Comparison of ENCODE assay signal across 19 cellular contexts in genomic region chr6:42510795-42511194, GRCh38. TPM values are rescaled to one million over a fixed set of nuclear protein-coding genes. Genes with fewer than 3 reads are reported as not detected.
DNase-seq lines count a peak whose midpoint lies in the region; ATAC-seq, FAIRE-seq and TF ChIP-seq lines count a peak whose summit lies in the region.
"Had no signal": no experiment of that assay in that cellular context is flagged by ENCODE, and none has a peak within 500 bp of the region (broad histone marks: within the 10 kb centered on the region; RNA-seq: fewer than 3 reads in every experiment).

No MANE protein-coding gene starts in this region.

- H3K9ac ChIP-seq in Loucy (ENCODE audit: low read depth, low read length, poor library complexity, severe bottlenecking): no peak overlapping the region
- no peak overlapping the region for H3K9ac ChIP-seq in keratinocyte (ENCODE audit: control insufficient read depth, extremely low read depth, insufficient read depth, low read length)
- H3K9ac ChIP-seq: KMS-11 had no signal

- H4K20me1 ChIP-seq in Loucy (ENCODE audit: insufficient read depth, low read length, poor library complexity, severe bottlenecking) (no peaks in the 10 kb centered on the region), keratinocyte (ENCODE audit: control insufficient read depth, extremely low read depth, insufficient read depth, low read length) (no peaks in the 10 kb centered on the region)

- TF ChIP-seq CTCF in GM12872 (IDR thresholded peaks at IDR 0.05; ENCODE audit: insufficient read depth, low read depth, low read length): 0 out of 3 replicates have a peak, but pooled peaks have one; percentile 17
- peak; percentile 24; the same call in 1 of the 2 replicates for TF ChIP-seq CTCF in Loucy (conservative IDR thresholded peaks at IDR 0.05; ENCODE audit: low read length)
- TF ChIP-seq CTCF in VCaP (conservative IDR thresholded peaks at IDR 0.05): 0 out of 2 replicates have a peak, but pooled peaks have one; percentile 12
- peak in 2 of 3 experiments; percentile 16 to 25 for TF ChIP-seq CTCF in keratinocyte (optimal IDR thresholded peaks at IDR 0.05 in 1 of 3, IDR thresholded peaks at IDR 0.05 in 1 of 3, conservative IDR thresholded peaks at IDR 0.05 in 1 of 3; ENCODE audit: extremely low read depth in 1 of 3, insufficient read depth in 2 of 3, low read length in 3 of 3)

- no peaks in the 10 kb centered on the region for H3F3A ChIP-seq in Loucy (ENCODE audit: low read depth)

- no peak overlapping the region for H2AFZ ChIP-seq in Loucy (ENCODE audit: low read length)
- no peak overlapping the region for H2AFZ ChIP-seq in keratinocyte (ENCODE audit: control insufficient read depth, low read length)

- H3K9me3 ChIP-seq in Loucy (ENCODE audit: insufficient read depth, low read depth, low read length): no peaks in the 10 kb centered on the region
- no peaks in the 10 kb centered on the region for H3K9me3 ChIP-seq in keratinocyte (ENCODE audit: control insufficient read depth, low read depth, low read length)
- H3K9me3 ChIP-seq: Caco-2, MG63 had no signal

- no peak overlapping the region for H3K4me3 ChIP-seq in Loucy (ENCODE audit: low read length, poor library complexity, severe bottlenecking)
- H3K4me3 ChIP-seq in keratinocyte (ENCODE audit: control insufficient read depth in 2 of 3, extremely low read depth in 1 of 3, insufficient read depth in 2 of 3, low read depth in 1 of 3, low read length in 3 of 3): no peak overlapping the region
- H3K4me3 ChIP-seq: MG63 had no signal

- H3K36me3 ChIP-seq in Loucy (ENCODE audit: insufficient read depth, low read length) (no peaks in the 10 kb centered on the region), keratinocyte (ENCODE audit: control insufficient read depth in 2 of 2, extremely low read depth in 1 of 2, insufficient read depth in 2 of 2, low read length in 2 of 2) (no peaks in the 10 kb centered on the region)
- H3K36me3 ChIP-seq: MG63 had no signal

- dilution Hi-C loops in keratinocyte (cut with MboI; ENCODE audit: extremely low pct_ligation_motif_present, low sequenced_read_pairs): no loop called here

- H3K27ac ChIP-seq in VCaP (no peak overlapping the region), keratinocyte (ENCODE audit: control insufficient read depth, insufficient read depth, low read length) (no peak overlapping the region)
- H3K27ac ChIP-seq: KMS-11 had no signal

- H3K9me2 ChIP-seq in Loucy (replicated peaks; ENCODE audit: low read depth, low read length): no peaks in the 10 kb centered on the region

- FAIRE-seq in keratinocyte (lab: Jason Lieb, UNC): no peak
- FAIRE-seq: GM12892, H54 had no signal

- H3K4me1 ChIP-seq in Loucy (ENCODE audit: insufficient read depth, low read length, poor library complexity, severe bottlenecking) (no peaks in the 10 kb centered on the region), keratinocyte (ENCODE audit: control insufficient read depth, extremely low read depth, insufficient read depth, low read length) (no peaks in the 10 kb centered on the region)
- H3K4me1 ChIP-seq: Caco-2 had no signal

- H3K27me3 ChIP-seq in Loucy (ENCODE audit: insufficient read depth, low read length, poor library complexity, severe bottlenecking) (no peaks in the 10 kb centered on the region), keratinocyte (ENCODE audit: control insufficient read depth, extremely low read depth, insufficient read depth, low read length) (no peaks in the 10 kb centered on the region)
- H3K27me3 ChIP-seq: MG63 had no signal

- H3K9me1 ChIP-seq in keratinocyte (ENCODE audit: control insufficient read depth, extremely low read depth, insufficient read depth, low read length): no peaks in the 10 kb centered on the region

- H3K79me2 ChIP-seq in Loucy (ENCODE audit: insufficient read depth, low read length): no peaks in the 10 kb centered on the region
- H3K79me2 ChIP-seq in keratinocyte (ENCODE audit: control insufficient read depth, insufficient read depth, low read length): no peaks in the 10 kb centered on the region

- DNase-seq in keratinocyte (ENCODE audit: low read depth, low spot score) (no peak), activated gamma-delta T cell (lab: John Stamatoyannopoulos, UW) (no peak), amniotic stem cell (lab: John Stamatoyannopoulos, UW) (no peak)
- DNase-seq: ACHN; Caco-2; CD4-positive, CD25-positive, alpha-beta regulatory T cell; MG63; NCI-H187; NCI-H526 treated with DMSO at 0.1 percent for 48 hours; T-helper 9 cell had no signal

- ATAC-seq in HG03097 (IDR thresholded peaks at IDR 0.05; ENCODE audit: low FRiP score, unreplicated experiment) (no peak), GM18519 (IDR thresholded peaks at IDR 0.05; ENCODE audit: low FRiP score, unreplicated experiment) (no peak)
- ATAC-seq: Right ventricle myocardium inferior had no signal

- no peak overlapping the region for H3K4me2 ChIP-seq in Loucy (ENCODE audit: low read depth, low read length, poor library complexity, severe bottlenecking)
- no peak overlapping the region for H3K4me2 ChIP-seq in keratinocyte (ENCODE audit: control insufficient read depth, extremely low read depth, insufficient read depth, low read depth, low read length)
- H3K4me2 ChIP-seq: KMS-11 had no signal

RNA-seq across cellular contexts. Expression of gene UBR2, which starts 53.0 kb away (rescaled TPM):
- 13.7 to 21.6 TPM (median 17.1 TPM) in 3 replicates for polyA plus RNA-seq in keratinocyte
- 8.2 TPM for polyA plus RNA-seq in keratinocyte (2011; ENCODE audit: low read depth)
- 6.3 and 13.2 TPM in 2 replicates for polyA plus RNA-seq in keratinocyte (2011; cell fraction: cytosol; rRNA removed)
- polyA plus RNA-seq in keratinocyte (2011; cell fraction: nucleus; rRNA removed): 29.5 and 39.3 TPM in 2 replicates
- polyA plus RNA-seq in keratinocyte (2012; ENCODE audit: low replicate concordance): 7.3 and 11.8 TPM in 2 replicates
- 6.8 to 49.7 TPM (median 30.9 TPM) in 3 replicates for polyA minus RNA-seq in keratinocyte
- polyA minus RNA-seq in keratinocyte (2011; cell fraction: cytosol; rRNA and poly(A)+ RNA removed): 12.9 TPM
- polyA minus RNA-seq in keratinocyte (2011; cell fraction: nucleus; rRNA and poly(A)+ RNA removed): 38.6 and 67.5 TPM in 2 replicates

RNA-seq across cellular contexts. Expression of gene TRERF1, which starts 59.1 kb away (rescaled TPM):
- 3.2 to 4.8 TPM (median 4.5 TPM) in 3 replicates for polyA plus RNA-seq in keratinocyte
- polyA plus RNA-seq in keratinocyte (2011; ENCODE audit: low read depth): 2.0 TPM
- 3.3 TPM in 2 replicates for polyA plus RNA-seq in keratinocyte (2011; cell fraction: cytosol; rRNA removed)
- polyA plus RNA-seq in keratinocyte (2011; cell fraction: nucleus; rRNA removed): 12.0 and 14.6 TPM in 2 replicates
- polyA plus RNA-seq in keratinocyte (2012; ENCODE audit: low replicate concordance): 2.4 and 6.4 TPM in 2 replicates
- 5.4 to 18.3 TPM (median 9.5 TPM) in 3 replicates for polyA minus RNA-seq in keratinocyte
- 3.8 TPM for polyA minus RNA-seq in keratinocyte (2011; cell fraction: cytosol; rRNA and poly(A)+ RNA removed)
- polyA minus RNA-seq in keratinocyte (2011; cell fraction: nucleus; rRNA and poly(A)+ RNA removed): 8.7 and 14.2 TPM in 2 replicates
